10 cellular contexts compared by ENCODE assay signal in genomic region chr9:115209601-115210306, GRCh38.
DNase-seq lines count a peak whose midpoint lies in the region; ATAC-seq and TF ChIP-seq lines count a peak whose summit lies in the region.
"Had no signal": no experiment of that assay in that cellular context is flagged by ENCODE, and none has a peak within 500 bp of the region (broad histone marks: within the 10 kb centered on the region; RNA-seq: fewer than 3 reads in every experiment).

No MANE protein-coding gene starts in this region.

- TF ChIP-seq CTCF in RWPE2 (IDR thresholded peaks at IDR 0.05; ENCODE audit: poor library complexity, severe bottlenecking), result no peak
- TF ChIP-seq CTCF in smooth muscle cell (IDR thresholded peaks at IDR 0.05; ENCODE audit: borderline replicate concordance, insufficient read depth, poor library complexity, severe bottlenecking), result no peak
- TF ChIP-seq CTCF in CD8-positive, alpha-beta T cell (IDR thresholded peaks at IDR 0.05), result no peak

- H3K4me1 ChIP-seq in RWPE2 (ENCODE audit: insufficient read depth, poor library complexity, severe bottlenecking) (peaks cover 35% of the 10 kb centered on the region), smooth muscle cell (ENCODE audit: low read depth) (peaks cover 43% of the 10 kb centered on the region)
- H3K4me1 ChIP-seq in CD8-positive, alpha-beta T cell (ENCODE audit: insufficient read depth, low read length), result no peaks in the 10 kb centered on the region

- H3K4me2 ChIP-seq in smooth muscle cell, result peak overlapping the region; percentile 62

- peaks cover 29% of the 10 kb centered on the region for H3K27me3 Mint-ChIP-seq in activated CD8-positive, alpha-beta memory T cell treated with anti-CD3 and anti-CD28 coated beads, Interleukin-2, amount 10 ng/mL, durations not matched to agents 7 days and 5 days
- peaks cover 23% of the 10 kb centered on the region for H3K27me3 Mint-ChIP-seq in CD8-positive, alpha-beta T cell (ENCODE audit: low read depth)

- DNase-seq in activated CD8-positive, alpha-beta memory T cell treated with anti-CD3 and anti-CD28 coated beads, Interleukin-2, amount 10 ng/mL, durations not matched to agents 7 days and 5 days, result peak; percentile 45
- DNase-seq in activated CD8-positive, alpha-beta memory T cell treated with anti-CD3 and anti-CD28 coated beads, Interleukin-2, amount 50 U/mL, for 4 hours, result no peak
- DNase-seq in RWPE2 (ENCODE audit: low spot score) (no peak), smooth muscle cell (lab: John Stamatoyannopoulos, UW; ENCODE audit: unreplicated experiment) (no peak), germinal center (ENCODE audit: low spot score) (no peak), UCSD-AML1 (lab: John Stamatoyannopoulos, UW; ENCODE audit: unreplicated experiment) (no peak)
- no peak for DNase-seq in CD8-positive, alpha-beta T cell
- DNase-seq: cerebellar nuclear complex, SW 1271 had no signal

- no peaks in the 10 kb centered on the region for H4K20me1 ChIP-seq in smooth muscle cell (ENCODE audit: low read depth)

- H2AFZ ChIP-seq in smooth muscle cell (ENCODE audit: low read depth), result no peak overlapping the region

- H3K36me3 Mint-ChIP-seq in activated CD8-positive, alpha-beta memory T cell treated with anti-CD3 and anti-CD28 coated beads, Interleukin-2, amount 10 ng/mL, durations not matched to agents 7 days and 5 days, result no peaks in the 10 kb centered on the region
- no peaks in the 10 kb centered on the region for H3K36me3 Mint-ChIP-seq in CD8-positive, alpha-beta T cell

- H3K27ac ChIP-seq in RWPE2 (ENCODE audit: poor library complexity, severe bottlenecking) (peak overlapping the region; percentile 59), smooth muscle cell (ENCODE audit: low read depth) (peak overlapping the region; percentile 94)
- no peak overlapping the region for H3K27ac ChIP-seq in CD8-positive, alpha-beta T cell (ENCODE audit: low read depth, low read length)

- no peaks in the 10 kb centered on the region for H3K27me3 ChIP-seq in RWPE2 (ENCODE audit: insufficient read depth, poor library complexity, severe bottlenecking)
- H3K27me3 ChIP-seq in smooth muscle cell (ENCODE audit: low read depth), result no peaks in the 10 kb centered on the region
- no peaks in the 10 kb centered on the region for H3K27me3 ChIP-seq in CD8-positive, alpha-beta T cell (ENCODE audit: insufficient read depth, low read length)

- peak; percentile 77 for ATAC-seq in activated CD8-positive, alpha-beta memory T cell treated with anti-CD3 and anti-CD28 coated beads, Interleukin-2, amount 10 ng/mL, durations not matched to agents 7 days and 5 days
- ATAC-seq in HG02763 (IDR thresholded peaks at IDR 0.05; ENCODE audit: unreplicated experiment), result peak; percentile 32
- peak; percentile 78 for ATAC-seq in RWPE2 (ENCODE audit: low read depth)
- ATAC-seq in CD8-positive, alpha-beta T cell, result no peak

- H3K27ac Mint-ChIP-seq in activated CD8-positive, alpha-beta memory T cell treated with anti-CD3 and anti-CD28 coated beads, Interleukin-2, amount 10 ng/mL, durations not matched to agents 7 days and 5 days, result no peak overlapping the region
- H3K27ac Mint-ChIP-seq in CD8-positive, alpha-beta T cell, result no peak overlapping the region

- CTCF ChIA-PET in activated CD8-positive, alpha-beta memory T cell treated with anti-CD3 and anti-CD28 coated beads, Interleukin-2, amount 10 ng/mL, durations not matched to agents 7 days and 5 days (lab: Charles Lee), result interaction anchor here (1.0 kb wide), 1 partner anchor 470 kb away, joined by 5 read pairs; no protein-coding TSS in a partner anchor
- CTCF ChIA-PET in CD8-positive, alpha-beta T cell (lab: Charles Lee), result no interaction called here

- 22% methylated on average over 2 of the region's 2 CpGs for WGBS in smooth muscle cell (ENCODE audit: low lambda C conversion rate)

- H3K79me2 ChIP-seq in smooth muscle cell (ENCODE audit: low read depth), result no peaks in the 10 kb centered on the region

- peaks cover 69% of the 10 kb centered on the region for H3F3A ChIP-seq in smooth muscle cell (ENCODE audit: low read depth)

- H3K9me3 ChIP-seq in RWPE2 (ENCODE audit: severe bottlenecking), result no peaks in the 10 kb centered on the region
- no peaks in the 10 kb centered on the region for H3K9me3 ChIP-seq in smooth muscle cell (replicated peaks; ENCODE audit: low read depth)
- H3K9me3 ChIP-seq in CD8-positive, alpha-beta T cell (ENCODE audit: low read length), result no peaks in the 10 kb centered on the region

- intact Hi-C loops in CD8-positive, alpha-beta T cell (cut with DNase I, micrococcal nuclease), result no loop called here

- peak overlapping the region; percentile 23 for H3K9ac ChIP-seq in smooth muscle cell (ENCODE audit: low read depth)

- POLR2A ChIA-PET in CD8-positive, alpha-beta T cell (lab: Charles Lee), result no interaction called here

- H3K4me1 Mint-ChIP-seq in activated CD8-positive, alpha-beta memory T cell treated with anti-CD3 and anti-CD28 coated beads, Interleukin-2, amount 10 ng/mL, durations not matched to agents 7 days and 5 days, result peaks cover 54% of the 10 kb centered on the region
- H3K4me1 Mint-ChIP-seq in CD8-positive, alpha-beta T cell (ENCODE audit: low read depth), result no peaks in the 10 kb centered on the region

- no peaks in the 10 kb centered on the region for H3K9me3 Mint-ChIP-seq in activated CD8-positive, alpha-beta memory T cell treated with anti-CD3 and anti-CD28 coated beads, Interleukin-2, amount 10 ng/mL, durations not matched to agents 7 days and 5 days (ENCODE audit: low read depth)
- no peaks in the 10 kb centered on the region for H3K9me3 Mint-ChIP-seq in CD8-positive, alpha-beta T cell

- H3K36me3 ChIP-seq in RWPE2 (ENCODE audit: low read depth), result no peaks in the 10 kb centered on the region
- H3K36me3 ChIP-seq in smooth muscle cell (ENCODE audit: low read depth), result no peaks in the 10 kb centered on the region
- no peaks in the 10 kb centered on the region for H3K36me3 ChIP-seq in CD8-positive, alpha-beta T cell (ENCODE audit: insufficient read depth, low read length)

- H3K4me3 ChIP-seq in RWPE2 (ENCODE audit: severe bottlenecking), result no peak overlapping the region
- no peak overlapping the region for H3K4me3 ChIP-seq in smooth muscle cell
- H3K4me3 ChIP-seq in CD8-positive, alpha-beta T cell (ENCODE audit: low read depth, low read length), result no peak overlapping the region

- H3K4me3 Mint-ChIP-seq in activated CD8-positive, alpha-beta memory T cell treated with anti-CD3 and anti-CD28 coated beads, Interleukin-2, amount 10 ng/mL, durations not matched to agents 7 days and 5 days, result no peak overlapping the region
- H3K4me3 Mint-ChIP-seq in CD8-positive, alpha-beta T cell, result no peak overlapping the region
